Comparison of ENCODE assay signal across 20 cellular contexts in the genomic region with DNA sequence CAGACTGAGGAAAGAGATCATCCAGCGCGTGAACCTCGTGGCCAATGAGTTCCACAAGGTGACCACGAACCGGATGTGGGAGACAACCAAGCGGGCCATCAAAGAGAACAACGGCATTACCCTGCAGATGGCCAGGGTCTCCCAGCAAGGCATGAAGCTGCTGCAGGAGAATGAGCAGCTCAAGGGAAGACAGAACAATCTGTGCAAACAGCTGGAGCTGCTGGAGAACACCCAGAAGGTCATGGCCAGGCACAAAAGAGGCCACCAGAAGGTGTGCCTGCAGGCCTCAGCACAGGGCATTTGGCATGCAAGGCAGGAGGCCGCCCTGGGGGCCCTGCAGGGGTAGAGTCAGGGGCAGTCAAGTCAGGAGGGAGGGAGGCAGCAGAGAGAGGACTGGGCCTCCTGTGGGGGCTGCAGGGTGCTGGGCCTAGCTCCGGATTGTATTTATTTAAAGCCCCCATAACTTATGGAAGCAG. TPM values are rescaled to one million over a fixed set of nuclear protein-coding genes. Genes with fewer than 3 reads are reported as not detected.
DNase-seq lines count a peak whose midpoint lies in the region; ATAC-seq, FAIRE-seq and TF ChIP-seq lines count a peak whose summit lies in the region.
"Had no signal": no experiment of that assay in that cellular context is flagged by ENCODE, and none has a peak within 500 bp of the region (broad histone marks: within the 10 kb centered on the region; RNA-seq: fewer than 3 reads in every experiment).

No MANE protein-coding gene starts in this region.

- no peak for TF ChIP-seq POLR2A in HepG2 (IDR thresholded peaks at IDR 0.05; ENCODE audit: insufficient read depth in 1 of 2, low read depth in 2 of 2, low read length in 2 of 2)
- no peak for TF ChIP-seq POLR2A in right lobe of liver (IDR thresholded peaks at IDR 0.05)

- FAIRE-seq in HepG2 (lab: Jason Lieb, UNC), result no peak

- H3K27me3 Mint-ChIP-seq in brain, result peaks cover 8% of the 10 kb centered on the region

- peak; percentile 11; the same call in 1 of the 3 replicates for ATAC-seq in HepG2
- no peak for ATAC-seq in right lobe of liver
- ATAC-seq: activated CD4-positive, CD25-positive, alpha-beta regulatory T cell treated with anti-CD3 and anti-CD28 coated beads, Interleukin-2, amount 50 U/mL, for 24 hours; heart left ventricle had no signal

- H3K27me3 ChIP-seq in HepG2 (ENCODE audit: control insufficient read depth in 1 of 2, insufficient read depth in 2 of 2, low read length in 2 of 2) (0 out of 5 replicates have a peak, but pooled peaks cover 0 to under 1% of the 10 kb centered on the region in 2 experiments), right lobe of liver (no peaks in the 10 kb centered on the region)
- H3K27me3 ChIP-seq: esophagus muscularis mucosa, heart left ventricle had no signal

- no peaks in the 10 kb centered on the region for H3K36me3 ChIP-seq in HepG2 (replicated peaks in 1 of 2; ENCODE audit: control insufficient read depth in 1 of 2, insufficient read depth in 2 of 2, low read length in 2 of 2)
- no peaks in the 10 kb centered on the region for H3K36me3 ChIP-seq in right lobe of liver
- H3K36me3 ChIP-seq: thoracic aorta had no signal

- no peak overlapping the region for H3K9ac ChIP-seq in HepG2 (ENCODE audit: insufficient read depth, low read depth, low read length)

- peak overlapping the region in 1 of 3 experiments; percentile 13; a peak in 1 of 6 replicates for H3K4me3 ChIP-seq in HepG2 (replicated peaks in 1 of 3; ENCODE audit: insufficient read depth in 1 of 3, low read depth in 2 of 3, low read length in 3 of 3)
- H3K4me3 ChIP-seq in right lobe of liver, result no peak overlapping the region
- H3K4me3 ChIP-seq: esophagus muscularis mucosa, heart left ventricle, thoracic aorta had no signal

- TF ChIP-seq RAD21 in HepG2 (CRISPR knock-in tag; IDR thresholded peaks at IDR 0.05), result no peak

- WGBS in HepG2 (ENCODE audit: low lambda C conversion rate), result 8% methylated on average over 5 of the region's 9 CpGs
- 82% methylated on average over 4 of the region's 9 CpGs for WGBS in right lobe of liver (ENCODE audit: insufficient coverage, low coverage, low lambda C conversion rate, missing lambda C conversion rate)

- H3K79me2 ChIP-seq in HepG2 (ENCODE audit: insufficient read depth, low read length), result no peaks in the 10 kb centered on the region

- no peaks in the 10 kb centered on the region for H3K36me3 Mint-ChIP-seq in brain

- no peaks in the 10 kb centered on the region; the same call in 1 of the 2 replicates for H4K20me1 ChIP-seq in HepG2 (ENCODE audit: insufficient read depth, low read length)

- POLR2A ChIA-PET in HepG2 (lab: Yijun Ruan, JAX), result interaction anchor here (0.8 to 1.5 kb wide), 3 partner anchors 23 to 104 kb away, joined by 3 to 6 read pairs (median 3); partner anchors contain the start of gene TOR2A

- no peak for TF ChIP-seq EP300 in HepG2 (IDR thresholded peaks at IDR 0.05; ENCODE audit: low read depth in 2 of 2, low read length in 2 of 2)
- TF ChIP-seq EP300 in HepG2 (CRISPR knock-in tag; IDR thresholded peaks at IDR 0.05; ENCODE audit: borderline replicate concordance), result no peak

- TF ChIP-seq CTCF in HepG2 (CRISPR knock-in tag; IDR thresholded peaks at IDR 0.05), result no peak
- no peak for TF ChIP-seq CTCF in right lobe of liver (IDR thresholded peaks at IDR 0.05)
- TF ChIP-seq CTCF in brain (conservative IDR thresholded peaks at IDR 0.05), result no peak

- peaks cover 0 to 6% (median 0%) of the 10 kb centered on the region in 5 experiments for H3K9me3 Mint-ChIP-seq in brain
- H3K9me3 Mint-ChIP-seq: activated T-helper 1 cell treated with anti-CD3 and anti-CD28 coated beads, Interleukin-12 subunit alpha, Interleukin-12 subunit beta, Interleukin-2, Interleukin-4 antibody, amounts not matched to agents 30 ng/mL and 10 ng/mL and 1 ng/mL, durations not matched to agents 14 hours and 24 hours and 36 hours had no signal

- CTCF ChIA-PET in HepG2 (lab: Yijun Ruan, JAX; ENCODE audit: low intra/inter-chr PET ratio, low total read pairs), result no interaction called here

- H3K4me3 Mint-ChIP-seq in brain, result peak overlapping the region in 3 of 5 experiments; percentile 14 to 39 (median 22)
- H3K4me3 Mint-ChIP-seq: activated T-helper 1 cell treated with anti-CD3 and anti-CD28 coated beads, Interleukin-12 subunit alpha, Interleukin-12 subunit beta, Interleukin-2, Interleukin-4 antibody, amounts not matched to agents 30 ng/mL and 10 ng/mL and 1 ng/mL, durations not matched to agents 14 hours and 24 hours and 36 hours; HFFc6 had no signal

- no peak overlapping the region for H2AFZ ChIP-seq in HepG2 (ENCODE audit: low read length)

- no TSS peak for BruUV-seq in HepG2 (replicated peaks; lab: Mats Ljungman, UMichigan)

- H3K4me2 ChIP-seq in HepG2 (ENCODE audit: low read depth, low read length), result peak overlapping the region; percentile 68

- no peak for DNase-seq in HepG2 (ENCODE audit: low spot score)
- no peak for DNase-seq in right lobe of liver
- DNase-seq in NCI-H1694 treated with DMSO at 0.1 percent for 48 hours (lab: John Stamatoyannopoulos, UW), result peak; percentile 33
- no peak for DNase-seq in globus pallidus (ENCODE audit: low spot score)
- DNase-seq in NCI-H526 (lab: John Stamatoyannopoulos, UW), result no peak
- DNase-seq in LoVo (ENCODE audit: low spot score), result no peak
- no peak for DNase-seq in NCI-H2029 (lab: John Stamatoyannopoulos, UW)
- DNase-seq: AML-193, aorta, cortex of kidney, DMS79 treated with DMSO at 0.1 percent for 48 hours, HFFc6 had no signal

- intact Hi-C loops in HepG2 (cut with micrococcal nuclease; ENCODE audit: unreplicated experiment), result no loop called here
- intact Hi-C loops in right lobe of liver (cut with DNase I), result no loop called here

- peaks cover 35% of the 10 kb centered on the region for H3K4me1 Mint-ChIP-seq in brain

- in situ Hi-C loops in HepG2 (cut with HindIII; ENCODE audit: extremely low pct_ligation_motif_present, low pct_unique_long_range_greater_than_20kb), result no loop called here

- H3K9me3 ChIP-seq in HepG2 (ENCODE audit: low read length) (no peaks in the 10 kb centered on the region), right lobe of liver (no peaks in the 10 kb centered on the region)
- H3K9me3 ChIP-seq: esophagus muscularis mucosa, heart left ventricle, thoracic aorta had no signal

- H3K4me1 ChIP-seq in HepG2 (ENCODE audit: insufficient read depth, low read length), result peaks cover 29% of the 10 kb centered on the region
- peaks cover 0 to 4% (median 0%) of the 10 kb centered on the region in 4 donors for H3K4me1 ChIP-seq in right lobe of liver

- H3K27ac ChIP-seq in HepG2 (ENCODE audit: extremely low read length, insufficient read depth, low read length) (no peak overlapping the region), right lobe of liver (no peak overlapping the region)
- H3K27ac ChIP-seq: esophagus muscularis mucosa, heart left ventricle, thoracic aorta had no signal

- peak overlapping the region in 1 of 5 experiments; percentile 84 for H3K27ac Mint-ChIP-seq in brain
- H3K27ac Mint-ChIP-seq: activated T-helper 1 cell treated with anti-CD3 and anti-CD28 coated beads, Interleukin-12 subunit alpha, Interleukin-12 subunit beta, Interleukin-2, Interleukin-4 antibody, amounts not matched to agents 30 ng/mL and 10 ng/mL and 1 ng/mL, durations not matched to agents 14 hours and 24 hours and 36 hours; HFFc6 had no signal

RNA-seq across cellular contexts. Expression of gene PTRH1, which starts 4.2 kb away (rescaled TPM):
- total RNA-seq in HepG2 (2016; rRNA removed; fragmentation: Illumina TruSeq; extraction: Trizol), result 7.6 and 10.4 TPM in 2 replicates
- 3.7 and 4.7 TPM in 2 replicates for total RNA-seq in HepG2 (2016; cell fraction: cytosol; rRNA removed; fragmentation: Illumina TruSeq; extraction: Trizol; ENCODE audit: low read depth)
- 9.5 and 11.7 TPM in 2 replicates for total RNA-seq in HepG2 (2016; cell fraction: insoluble cytoplasmic fraction; rRNA removed; fragmentation: Illumina TruSeq; extraction: Trizol)
- total RNA-seq in HepG2 (2016; cell fraction: membrane; rRNA removed; fragmentation: Illumina TruSeq; extraction: Trizol), result 3.7 and 4.4 TPM in 2 replicates
- 3.4 and 3.9 TPM in 2 replicates for total RNA-seq in HepG2 (2016; cell fraction: nucleus; rRNA removed; fragmentation: Illumina TruSeq; extraction: Trizol)
- polyA plus RNA-seq in HepG2 (2011; rRNA removed), result 4.0 and 5.4 TPM in 2 replicates
- polyA plus RNA-seq in HepG2 (2011; cell fraction: cytosol; rRNA removed), result 5.4 and 8.9 TPM in 2 replicates
- polyA plus RNA-seq in HepG2 (2011; cell fraction: nucleus; rRNA removed), result 6.0 and 7.2 TPM in 2 replicates
- 3.0 and 3.2 TPM in 2 replicates for polyA plus RNA-seq in HepG2 (2012)
- polyA plus RNA-seq in HepG2 (2016; cell fraction: cytosol; fragmentation: Illumina TruSeq; extraction: Trizol; ENCODE audit: low read depth), result 3.5 and 3.9 TPM in 2 replicates
- polyA plus RNA-seq in HepG2 (2016; cell fraction: insoluble cytoplasmic fraction; fragmentation: Illumina TruSeq; extraction: Trizol; ENCODE audit: low read depth), result 8.4 and 8.9 TPM in 2 replicates
- polyA plus RNA-seq in HepG2 (2016; cell fraction: membrane; fragmentation: Illumina TruSeq; extraction: Trizol; ENCODE audit: low read depth), result 3.9 and 4.4 TPM in 2 replicates
- polyA plus RNA-seq in HepG2 (2016; cell fraction: nucleus; fragmentation: Illumina TruSeq; extraction: Trizol; ENCODE audit: insufficient read depth, low read depth), result 6.4 and 9.2 TPM in 2 replicates
- polyA minus RNA-seq in HepG2 (2011; rRNA and poly(A)+ RNA removed; ENCODE audit: low replicate concordance), result 5.1 and 17.9 TPM in 2 replicates
- polyA minus RNA-seq in HepG2 (2011; cell fraction: cytosol; rRNA and poly(A)+ RNA removed), result 1.8 and 1.9 TPM in 2 replicates
- 1.9 and 3.9 TPM in 2 replicates for polyA minus RNA-seq in HepG2 (2011; cell fraction: nucleus; rRNA and poly(A)+ RNA removed)
- 10 to 100 TPM in 2 of 6 experiments, 1 to 10 TPM in 4; 4.8 to 21.2 (median 6.8) TPM for total RNA-seq in right lobe of liver
- 16.8 TPM for polyA plus RNA-seq in brain (ENCODE audit: insufficient read depth, low read depth, low replicate concordance)

RNA-seq across cellular contexts. Expression of gene CFAP157, which starts 4.5 kb away (rescaled TPM):
- total RNA-seq in HepG2 (2016; rRNA removed; fragmentation: Illumina TruSeq; extraction: Trizol) (not detected in 2 replicates), right lobe of liver (under 1 TPM in 1 of 6 experiments, not detected in 5; 0.10 TPM)
- total RNA-seq in HepG2 (2016; cell fraction: cytosol; rRNA removed; fragmentation: Illumina TruSeq; extraction: Trizol; ENCODE audit: low read depth), result 0.09 TPM in 1 of 2 replicates, not detected in the other
- total RNA-seq in HepG2 (2016; cell fraction: insoluble cytoplasmic fraction; rRNA removed; fragmentation: Illumina TruSeq; extraction: Trizol), result 0.11 TPM in 1 of 2 replicates, not detected in the other
- total RNA-seq in HepG2 (2016; cell fraction: membrane; rRNA removed; fragmentation: Illumina TruSeq; extraction: Trizol), result not detected in 2 replicates
- not detected in 2 replicates for total RNA-seq in HepG2 (2016; cell fraction: nucleus; rRNA removed; fragmentation: Illumina TruSeq; extraction: Trizol)
- polyA plus RNA-seq in HepG2 (2011; rRNA removed) (0.07 TPM in 1 of 2 replicates, not detected in the other), brain (ENCODE audit: insufficient read depth, low read depth, low replicate concordance) (not detected)
- 0.03 TPM in 1 of 2 replicates, not detected in the other for polyA plus RNA-seq in HepG2 (2011; cell fraction: cytosol; rRNA removed)
- 0.24 and 0.47 TPM in 2 replicates for polyA plus RNA-seq in HepG2 (2011; cell fraction: nucleus; rRNA removed)
- 0.15 and 0.28 TPM in 2 replicates for polyA plus RNA-seq in HepG2 (2012)
- not detected in 2 replicates for polyA plus RNA-seq in HepG2 (2016; cell fraction: cytosol; fragmentation: Illumina TruSeq; extraction: Trizol; ENCODE audit: low read depth)
- not detected in 2 replicates for polyA plus RNA-seq in HepG2 (2016; cell fraction: insoluble cytoplasmic fraction; fragmentation: Illumina TruSeq; extraction: Trizol; ENCODE audit: low read depth)
- not detected in 2 replicates for polyA plus RNA-seq in HepG2 (2016; cell fraction: membrane; fragmentation: Illumina TruSeq; extraction: Trizol; ENCODE audit: low read depth)
- polyA plus RNA-seq in HepG2 (2016; cell fraction: nucleus; fragmentation: Illumina TruSeq; extraction: Trizol; ENCODE audit: insufficient read depth, low read depth), result not detected in 2 replicates
- not detected in 2 replicates for polyA minus RNA-seq in HepG2 (2011; rRNA and poly(A)+ RNA removed; ENCODE audit: low replicate concordance)
- polyA minus RNA-seq in HepG2 (2011; cell fraction: cytosol; rRNA and poly(A)+ RNA removed), result not detected in 2 replicates
- polyA minus RNA-seq in HepG2 (2011; cell fraction: nucleus; rRNA and poly(A)+ RNA removed), result 0.12 TPM in 1 of 2 replicates, not detected in the other
- total RNA-seq: kidney epithelial cell, LHCN-M2 had no signal

RNA-seq across cellular contexts. Expression of gene TTC16, which starts 4.6 kb away (rescaled TPM):
- not detected in 2 replicates for total RNA-seq in HepG2 (2016; rRNA removed; fragmentation: Illumina TruSeq; extraction: Trizol)
- total RNA-seq in HepG2 (2016; cell fraction: cytosol; rRNA removed; fragmentation: Illumina TruSeq; extraction: Trizol; ENCODE audit: low read depth), result not detected in 2 replicates
- total RNA-seq in HepG2 (2016; cell fraction: insoluble cytoplasmic fraction; rRNA removed; fragmentation: Illumina TruSeq; extraction: Trizol), result not detected in 2 replicates
- not detected in 2 replicates for total RNA-seq in HepG2 (2016; cell fraction: membrane; rRNA removed; fragmentation: Illumina TruSeq; extraction: Trizol)
- not detected in 2 replicates for total RNA-seq in HepG2 (2016; cell fraction: nucleus; rRNA removed; fragmentation: Illumina TruSeq; extraction: Trizol)
- not detected in 2 replicates for polyA plus RNA-seq in HepG2 (2011; rRNA removed)
- 0.03 TPM in 1 of 2 replicates, not detected in the other for polyA plus RNA-seq in HepG2 (2011; cell fraction: cytosol; rRNA removed)
- 0.08 TPM in 1 of 2 replicates, not detected in the other for polyA plus RNA-seq in HepG2 (2011; cell fraction: nucleus; rRNA removed)
- polyA plus RNA-seq in HepG2 (2012), result not detected in 2 replicates
- polyA plus RNA-seq in HepG2 (2016; cell fraction: cytosol; fragmentation: Illumina TruSeq; extraction: Trizol; ENCODE audit: low read depth), result not detected in 2 replicates
- not detected in 2 replicates for polyA plus RNA-seq in HepG2 (2016; cell fraction: insoluble cytoplasmic fraction; fragmentation: Illumina TruSeq; extraction: Trizol; ENCODE audit: low read depth)
- 0.09 TPM in 1 of 2 replicates, not detected in the other for polyA plus RNA-seq in HepG2 (2016; cell fraction: membrane; fragmentation: Illumina TruSeq; extraction: Trizol; ENCODE audit: low read depth)
- not detected in 2 replicates for polyA plus RNA-seq in HepG2 (2016; cell fraction: nucleus; fragmentation: Illumina TruSeq; extraction: Trizol; ENCODE audit: insufficient read depth, low read depth)
- polyA minus RNA-seq in HepG2 (2011; rRNA and poly(A)+ RNA removed; ENCODE audit: low replicate concordance), result 0.72 TPM in 1 of 2 replicates, not detected in the other
- not detected in 2 replicates for polyA minus RNA-seq in HepG2 (2011; cell fraction: cytosol; rRNA and poly(A)+ RNA removed)
- polyA minus RNA-seq in HepG2 (2011; cell fraction: nucleus; rRNA and poly(A)+ RNA removed), result not detected in 2 replicates
- under 1 TPM in 2 of 6 experiments, not detected in 4; 0.05 to 0.12 TPM for total RNA-seq in right lobe of liver
- not detected for polyA plus RNA-seq in brain (ENCODE audit: insufficient read depth, low read depth, low replicate concordance)
- total RNA-seq: activated T-helper 1 cell treated with anti-CD3 and anti-CD28 coated beads, Interleukin-12 subunit alpha, Interleukin-12 subunit beta, Interleukin-2, Interleukin-4 antibody, amounts not matched to agents 30 ng/mL and 10 ng/mL and 1 ng/mL, durations not matched to agents 14 hours and 24 hours and 36 hours; HFFc6; kidney epithelial cell; LHCN-M2 had no signal
- polyA plus RNA-seq: aorta had no signal

RNA-seq across cellular contexts. Expression of gene TOR2A, which starts 23.8 kb away (rescaled TPM):
- 5.5 and 7.2 TPM in 2 replicates for total RNA-seq in HepG2 (2016; rRNA removed; fragmentation: Illumina TruSeq; extraction: Trizol)
- total RNA-seq in HepG2 (2016; cell fraction: cytosol; rRNA removed; fragmentation: Illumina TruSeq; extraction: Trizol; ENCODE audit: low read depth), result 5.2 and 7.3 TPM in 2 replicates
- 4.5 and 7.9 TPM in 2 replicates for total RNA-seq in HepG2 (2016; cell fraction: insoluble cytoplasmic fraction; rRNA removed; fragmentation: Illumina TruSeq; extraction: Trizol)
- total RNA-seq in HepG2 (2016; cell fraction: membrane; rRNA removed; fragmentation: Illumina TruSeq; extraction: Trizol), result 7.9 and 11.8 TPM in 2 replicates
- total RNA-seq in HepG2 (2016; cell fraction: nucleus; rRNA removed; fragmentation: Illumina TruSeq; extraction: Trizol), result 6.0 and 8.4 TPM in 2 replicates
- polyA plus RNA-seq in HepG2 (2011; rRNA removed), result 3.5 and 4.9 TPM in 2 replicates
- polyA plus RNA-seq in HepG2 (2011; cell fraction: cytosol; rRNA removed), result 3.9 and 7.0 TPM in 2 replicates
- 10.9 and 13.2 TPM in 2 replicates for polyA plus RNA-seq in HepG2 (2011; cell fraction: nucleus; rRNA removed)
- polyA plus RNA-seq in HepG2 (2012), result 3.9 and 5.6 TPM in 2 replicates
- polyA plus RNA-seq in HepG2 (2016; cell fraction: cytosol; fragmentation: Illumina TruSeq; extraction: Trizol; ENCODE audit: low read depth), result 7.5 and 14.0 TPM in 2 replicates
- 8.1 and 8.2 TPM in 2 replicates for polyA plus RNA-seq in HepG2 (2016; cell fraction: insoluble cytoplasmic fraction; fragmentation: Illumina TruSeq; extraction: Trizol; ENCODE audit: low read depth)
- polyA plus RNA-seq in HepG2 (2016; cell fraction: membrane; fragmentation: Illumina TruSeq; extraction: Trizol; ENCODE audit: low read depth), result 13.5 and 15.3 TPM in 2 replicates
- 15.9 and 17.9 TPM in 2 replicates for polyA plus RNA-seq in HepG2 (2016; cell fraction: nucleus; fragmentation: Illumina TruSeq; extraction: Trizol; ENCODE audit: insufficient read depth, low read depth)
- 5.5 and 15.6 TPM in 2 replicates for polyA minus RNA-seq in HepG2 (2011; rRNA and poly(A)+ RNA removed; ENCODE audit: low replicate concordance)
- 3.2 and 3.6 TPM in 2 replicates for polyA minus RNA-seq in HepG2 (2011; cell fraction: cytosol; rRNA and poly(A)+ RNA removed)
- 2.4 and 3.0 TPM in 2 replicates for polyA minus RNA-seq in HepG2 (2011; cell fraction: nucleus; rRNA and poly(A)+ RNA removed)
- 10 to 100 TPM in 2 of 6 experiments, 1 to 10 TPM in 4; 6.1 to 15.3 (median 7.7) TPM for total RNA-seq in right lobe of liver
- polyA plus RNA-seq in brain (ENCODE audit: insufficient read depth, low read depth, low replicate concordance), result 22.1 TPM
